Comparison of ENCODE assay signal across 8 cellular contexts in the genomic region with DNA sequence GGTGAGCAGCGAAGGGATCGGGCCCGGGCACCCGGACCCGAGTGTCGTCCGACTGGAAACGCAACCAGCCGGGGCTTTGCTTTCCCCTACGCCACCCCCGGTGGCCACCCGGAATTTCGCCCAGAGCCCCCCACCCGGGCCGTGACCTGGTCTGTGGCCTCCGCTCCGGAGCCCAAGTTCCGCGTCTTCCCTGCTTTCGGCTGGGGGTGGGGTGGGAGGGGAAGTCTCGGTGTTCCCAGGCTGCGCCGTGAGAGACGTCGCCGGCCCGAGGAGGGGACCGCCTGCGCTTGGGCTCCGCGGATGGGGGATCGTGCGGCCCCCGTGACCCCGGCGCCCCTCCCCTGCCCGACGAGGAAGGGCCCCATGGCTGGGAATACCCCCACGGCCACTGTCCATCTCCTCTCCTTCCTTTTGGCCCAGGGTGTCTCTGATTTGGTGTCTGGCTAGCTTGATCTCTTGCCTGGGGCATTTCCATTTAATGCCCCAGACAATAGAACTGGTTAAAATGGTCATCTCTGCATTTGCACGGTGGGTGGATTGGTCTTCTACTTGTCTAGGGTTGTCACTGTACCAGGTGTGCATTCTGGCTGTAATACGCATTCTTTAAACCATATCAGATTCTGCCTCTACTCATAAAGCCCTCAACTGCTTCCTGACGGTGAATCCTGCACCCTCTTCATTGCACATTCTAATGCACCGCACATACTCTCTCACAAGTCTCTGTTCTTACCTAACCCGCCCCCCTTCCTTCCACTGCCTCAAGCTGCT. TPM values are rescaled to one million over a fixed set of nuclear protein-coding genes. Genes with fewer than 3 reads are reported as not detected.
A peak's percentile ranks its signal among the peaks of the same experiment; 100 is the strongest.
DNase-seq lines count a peak whose midpoint lies in the region; ATAC-seq, FAIRE-seq and TF ChIP-seq lines count a peak whose summit lies in the region.

No MANE protein-coding gene starts in this region.

- peak; percentile 91 for FAIRE-seq in HTR-8/SVneo (lab: Jason Lieb, UNC)

- H3K36me3 ChIP-seq in endodermal cell (ENCODE audit: control insufficient read depth, insufficient read depth, low read length): no peaks in the 10 kb centered on the region
- no peaks in the 10 kb centered on the region for H3K36me3 ChIP-seq in lung (ENCODE audit: control insufficient read depth in 2 of 2, insufficient read depth in 2 of 2, low read length in 2 of 2)
- no peaks in the 10 kb centered on the region for H3K36me3 ChIP-seq in thoracic aorta

- H3K4me3 Mint-ChIP-seq in activated CD4-positive, alpha-beta T cell treated with anti-CD3 and anti-CD28 coated beads, Interleukin-2, amount 10 ng/mL, durations not matched to agents 24 days and 14 days: peak overlapping the region; percentile 90
- H3K4me3 Mint-ChIP-seq in T-helper 1 cell treated with Interleukin-12 subunit alpha and Interleukin-12 subunit beta and Interleukin-4 antibody, amounts not matched to agents 30 μg/mL and 1 μg/mL, for 36 hours: peak overlapping the region; percentile 91
- peak overlapping the region; percentile 70 for H3K4me3 Mint-ChIP-seq in endodermal cell

- peak overlapping the region; percentile 81 for H3K27ac ChIP-seq in endodermal cell (ENCODE audit: low read depth, low read length)
- H3K27ac ChIP-seq in lung (ENCODE audit: low read depth in 1 of 2, low read length in 1 of 2): peak overlapping the region; percentile 99
- peak overlapping the region; percentile 86 to 89 for H3K27ac ChIP-seq in thoracic aorta

- peak overlapping the region; percentile 90 for H3K27ac Mint-ChIP-seq in activated CD4-positive, alpha-beta T cell treated with anti-CD3 and anti-CD28 coated beads, Interleukin-2, amount 10 ng/mL, durations not matched to agents 24 days and 14 days
- peak overlapping the region; percentile 84 for H3K27ac Mint-ChIP-seq in T-helper 1 cell treated with Interleukin-12 subunit alpha and Interleukin-12 subunit beta and Interleukin-4 antibody, amounts not matched to agents 30 μg/mL and 1 μg/mL, for 36 hours
- peak overlapping the region; percentile 91 for H3K27ac Mint-ChIP-seq in endodermal cell

- H3K4me1 Mint-ChIP-seq in activated CD4-positive, alpha-beta T cell treated with anti-CD3 and anti-CD28 coated beads, Interleukin-2, amount 10 ng/mL, durations not matched to agents 24 days and 14 days: peaks cover 26% of the 10 kb centered on the region
- H3K4me1 Mint-ChIP-seq in T-helper 1 cell treated with Interleukin-12 subunit alpha and Interleukin-12 subunit beta and Interleukin-4 antibody, amounts not matched to agents 30 μg/mL and 1 μg/mL, for 36 hours (ENCODE audit: low read depth): peaks cover 22% of the 10 kb centered on the region
- H3K4me1 Mint-ChIP-seq in endodermal cell: peaks cover 16% of the 10 kb centered on the region

- no peaks in the 10 kb centered on the region for H3K9me3 Mint-ChIP-seq in activated CD4-positive, alpha-beta T cell treated with anti-CD3 and anti-CD28 coated beads, Interleukin-2, amount 10 ng/mL, durations not matched to agents 24 days and 14 days
- no peaks in the 10 kb centered on the region for H3K9me3 Mint-ChIP-seq in T-helper 1 cell treated with Interleukin-12 subunit alpha and Interleukin-12 subunit beta and Interleukin-4 antibody, amounts not matched to agents 30 μg/mL and 1 μg/mL, for 36 hours
- no peaks in the 10 kb centered on the region for H3K9me3 Mint-ChIP-seq in endodermal cell

- H3K27me3 Mint-ChIP-seq in activated CD4-positive, alpha-beta T cell treated with anti-CD3 and anti-CD28 coated beads, Interleukin-2, amount 10 ng/mL, durations not matched to agents 24 days and 14 days: peaks cover 8% of the 10 kb centered on the region
- H3K27me3 Mint-ChIP-seq in T-helper 1 cell treated with Interleukin-12 subunit alpha and Interleukin-12 subunit beta and Interleukin-4 antibody, amounts not matched to agents 30 μg/mL and 1 μg/mL, for 36 hours (ENCODE audit: low read depth): peaks cover under 1% of the 10 kb centered on the region
- H3K27me3 Mint-ChIP-seq in endodermal cell (ENCODE audit: insufficient read depth): peaks cover 28% of the 10 kb centered on the region

- TF ChIP-seq CTCF in endodermal cell (conservative IDR thresholded peaks at IDR 0.05) (no peak), lung (IDR thresholded peaks at IDR 0.05; ENCODE audit: control extremely low read depth, extremely low read depth) (no peak), thoracic aorta (IDR thresholded peaks at IDR 0.05) (no peak)

- DNase-seq in activated CD4-positive, alpha-beta T cell treated with anti-CD3 and anti-CD28 coated beads, Interleukin-2, amount 10 ng/mL, durations not matched to agents 24 days and 14 days: peak; percentile 70
- DNase-seq in activated CD4-positive, alpha-beta T cell treated with anti-CD3 and anti-CD28 coated beads, Interleukin-2, amount 50 U/mL, for 4 hours: no peak
- no peak for DNase-seq in HTR-8/SVneo (ENCODE audit: insufficient read length, low spot score)
- DNase-seq in endodermal cell: peak; percentile 83
- DNase-seq in lung (ENCODE audit: low spot score): no peak
- DNase-seq in thoracic aorta (ENCODE audit: low spot score): no peak

- intact Hi-C loops in activated CD4-positive, alpha-beta T cell treated with anti-CD3 and anti-CD28 coated beads, Interleukin-2, amount 10 ng/mL, durations not matched to agents 24 days and 14 days (cut with micrococcal nuclease): loop anchor here (1.0 to 5.0 kb wide), 10 partner anchors 76 to 484 kb away; partner anchors contain the start of genes ALG9, CFAP68, FDXACB1 and NKAPD1

- H3K9me3 ChIP-seq in endodermal cell (ENCODE audit: control insufficient read depth, low read length) (no peaks in the 10 kb centered on the region), lung (ENCODE audit: control insufficient read depth in 2 of 2, insufficient read depth in 1 of 2, low read length in 1 of 2) (no peaks in the 10 kb centered on the region), thoracic aorta (no peaks in the 10 kb centered on the region)

- H3K4me3 ChIP-seq in endodermal cell (ENCODE audit: low read length): peak overlapping the region; percentile 98
- peak overlapping the region; percentile 95 for H3K4me3 ChIP-seq in lung
- H3K4me3 ChIP-seq in thoracic aorta: peak overlapping the region; percentile 97

- H3K27me3 ChIP-seq in endodermal cell (ENCODE audit: control insufficient read depth, insufficient read depth, low read length, poor library complexity, severe bottlenecking) (peaks cover 6% of the 10 kb centered on the region), lung (ENCODE audit: control insufficient read depth, insufficient read depth) (no peaks in the 10 kb centered on the region), thoracic aorta (replicated peaks; ENCODE audit: insufficient read depth) (no peaks in the 10 kb centered on the region)

- ATAC-seq in lung (ENCODE audit: insufficient read depth, low FRiP score): peak; percentile 9
- ATAC-seq in thoracic aorta (ENCODE audit: insufficient number of reproducible peaks, low FRiP score, low read depth): peak; percentile 9
- no peak for ATAC-seq in HG03135 (IDR thresholded peaks at IDR 0.05; ENCODE audit: unreplicated experiment)

- H3K4me1 ChIP-seq in endodermal cell (ENCODE audit: control insufficient read depth, insufficient read depth, low read length) (no peaks in the 10 kb centered on the region), lung (ENCODE audit: control insufficient read depth in 2 of 2, insufficient read depth in 2 of 2, low read length in 2 of 2) (peaks cover 0 to 3% of the 10 kb centered on the region in 2 donors), thoracic aorta (ENCODE audit: control insufficient read depth in 1 of 2, low read depth in 2 of 2) (peaks cover 21 to 24% of the 10 kb centered on the region in 2 donors)

- 2 to 3% methylated on average over 10 to 44 of the region's 44 CpGs for WGBS in endodermal cell (ENCODE audit: insufficient coverage in 1 of 2, insufficient read length in 1 of 2), 2 experiments
- WGBS in lung, 2 donors: 0 to 1% methylated on average over 33 to 44 of the region's 44 CpGs

- peak overlapping the region; percentile 86 for H3K9ac ChIP-seq in endodermal cell (ENCODE audit: extremely low read depth, low read length, poor library complexity, severe bottlenecking)

- peaks cover 1% of the 10 kb centered on the region for H3K36me3 Mint-ChIP-seq in activated CD4-positive, alpha-beta T cell treated with anti-CD3 and anti-CD28 coated beads, Interleukin-2, amount 10 ng/mL, durations not matched to agents 24 days and 14 days (ENCODE audit: low read depth)
- H3K36me3 Mint-ChIP-seq in T-helper 1 cell treated with Interleukin-12 subunit alpha and Interleukin-12 subunit beta and Interleukin-4 antibody, amounts not matched to agents 30 μg/mL and 1 μg/mL, for 36 hours (ENCODE audit: low read depth): no peaks in the 10 kb centered on the region
- H3K36me3 Mint-ChIP-seq in endodermal cell (ENCODE audit: low read depth): no peaks in the 10 kb centered on the region

RNA-seq across cellular contexts. Expression of gene SIK2, which starts 0.8 kb away (rescaled TPM):
- 8.2 and 9.0 TPM in 2 replicates for total RNA-seq in activated CD4-positive, alpha-beta T cell treated with anti-CD3 and anti-CD28 coated beads, Interleukin-2, amount 10 ng/mL, durations not matched to agents 24 days and 14 days
- 10 to 100 TPM; 13.2 to 13.4 TPM for total RNA-seq in endodermal cell
- 16.6 TPM for polyA plus RNA-seq in endodermal cell (2013, experiment 1 of 2)
- polyA plus RNA-seq in endodermal cell (2013, experiment 2 of 2): 12.8 TPM
- 10 to 100 TPM; 26.8 to 31.8 TPM for total RNA-seq in lung
- 1 to 10 TPM; 7.2 to 7.8 TPM for polyA plus RNA-seq in lung
- 10 to 100 TPM in 1 of 2 donors, 1 to 10 TPM in 1; 9.9 to 15.0 TPM for total RNA-seq in thoracic aorta

Comparison
In these comparisons a context has a peak if more than half of its experiments do, and no peak if none do; other contexts are left out.
1. DNase-seq: peak in activated CD4-positive, alpha-beta T cell treated with anti-CD3 and anti-CD28 coated beads, Interleukin-2, amount 10 ng/mL, durations not matched to agents 24 days and 14 days (single experiment) and endodermal cell (single experiment); none in activated CD4-positive, alpha-beta T cell treated with anti-CD3 and anti-CD28 coated beads, Interleukin-2, amount 50 U/mL, for 4 hours (0 of 2), HTR-8/SVneo (single experiment), lung (single experiment) and thoracic aorta (single experiment).
2. Peak in every context shown above with its lines, with median percentiles within 50 percentile points of each other: H3K27ac Mint-ChIP-seq, H3K4me3 Mint-ChIP-seq, H3K27ac ChIP-seq and H3K4me3 ChIP-seq.